13 cellular contexts compared by ENCODE assay signal in the genomic region with DNA sequence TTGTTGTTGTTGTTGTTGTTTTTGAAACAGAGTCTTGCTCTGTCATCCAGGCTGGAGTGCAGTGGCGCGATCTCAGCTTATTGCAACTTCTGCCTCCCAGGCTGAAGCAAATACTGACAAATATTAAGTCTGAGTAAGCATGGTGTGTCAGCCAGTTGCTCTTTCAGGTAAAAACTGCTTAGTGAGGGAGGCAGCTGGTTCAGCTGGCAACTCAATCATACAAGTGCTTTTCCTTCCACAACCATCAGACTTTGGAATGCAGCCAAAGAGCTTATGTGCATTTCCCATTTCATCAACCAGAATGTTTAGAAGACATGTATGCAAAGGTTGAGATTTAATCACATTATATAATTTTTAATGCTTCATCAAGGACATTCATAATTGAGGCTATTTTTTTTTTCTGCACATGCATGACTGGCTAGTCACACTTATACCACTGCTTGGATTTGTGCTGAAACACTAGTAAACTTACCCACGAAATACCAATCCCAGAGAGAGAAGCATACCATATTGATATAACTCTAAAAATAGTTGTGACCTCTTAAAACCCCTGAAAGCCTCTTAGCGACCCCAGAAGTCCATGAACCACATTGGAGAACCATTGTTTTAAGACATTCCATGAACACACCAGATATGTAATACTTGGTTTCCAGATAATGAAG. TPM values are rescaled to one million over a fixed set of nuclear protein-coding genes. Genes with fewer than 3 reads are reported as not detected.
DNase-seq lines count a peak whose midpoint lies in the region; ATAC-seq, FAIRE-seq and TF ChIP-seq lines count a peak whose summit lies in the region.
"Had no signal": no experiment of that assay in that cellular context is flagged by ENCODE, and none has a peak within 500 bp of the region (broad histone marks: within the 10 kb centered on the region; RNA-seq: fewer than 3 reads in every experiment).

No MANE protein-coding gene starts in this region.

- H3K36me3 ChIP-seq in BJ (ENCODE audit: control insufficient read depth, insufficient read depth, low read length) (no peaks in the 10 kb centered on the region; the same call in 1 of the 2 replicates), colonic mucosa (no peaks in the 10 kb centered on the region)

- peak; percentile 24 for DNase-seq in BJ (ENCODE audit: low read depth)
- peak; percentile 95 for DNase-seq in NCI-H1105 (lab: John Stamatoyannopoulos, UW)
- DNase-seq in RPMI7951 (ENCODE audit: low read depth), result peak; percentile 47
- no peak for DNase-seq in T-helper 9 cell
- no peak for DNase-seq in colonic mucosa
- DNase-seq: activated CD8-positive, alpha-beta memory T cell treated with anti-CD3 and anti-CD28 coated beads, Interleukin-2, amount 10 ng/mL, durations not matched to agents 7 days and 5 days; H9; immature natural killer cell had no signal

- no peak overlapping the region for H3K27ac ChIP-seq in colonic mucosa
- H3K27ac ChIP-seq: C4-2B had no signal

- intact Hi-C loops in colonic mucosa (cut with DNase I), result no loop called here

- H3K27me3 ChIP-seq in BJ (ENCODE audit: control insufficient read depth, insufficient read depth, low read length) (no peaks in the 10 kb centered on the region; the same call in 1 of the 2 replicates), colonic mucosa (no peaks in the 10 kb centered on the region)

- TF ChIP-seq CTCF in BJ (IDR thresholded peaks at IDR 0.05; ENCODE audit: insufficient read depth, low read depth, low read length) (no peak), colonic mucosa (IDR thresholded peaks at IDR 0.05) (no peak)

- H3K9ac ChIP-seq in colonic mucosa (ENCODE audit: low read depth in 2 of 2, low read length in 2 of 2), result no peak overlapping the region

- H3K9me3 ChIP-seq in colonic mucosa, result no peaks in the 10 kb centered on the region

- CTCF ChIA-PET in BJ (lab: Yijun Ruan, JAX), result interaction anchor here (0.6 to 1.4 kb wide), 2 partner anchors 9 to 1310 kb away, joined by 3 read pairs; no protein-coding TSS in a partner anchor

- POLR2A ChIA-PET in BJ (lab: Charles Lee), result no interaction called here

- H3K4me3 ChIP-seq in BJ (ENCODE audit: low read depth, low read length), result no peak overlapping the region
- no peak overlapping the region for H3K4me3 ChIP-seq in colonic mucosa

- peak; percentile 49 for FAIRE-seq in islet of Langerhans (lab: Jason Lieb, UNC)

- no peaks in the 10 kb centered on the region for H3K4me1 ChIP-seq in colonic mucosa

- ATAC-seq in GM18873 (IDR thresholded peaks at IDR 0.05; ENCODE audit: low FRiP score, unreplicated experiment) (no peak), GM18498 (IDR thresholded peaks at IDR 0.05; ENCODE audit: unreplicated experiment) (no peak)
- ATAC-seq: activated CD8-positive, alpha-beta memory T cell treated with anti-CD3 and anti-CD28 coated beads, Interleukin-2, amount 10 ng/mL, durations not matched to agents 7 days and 5 days had no signal

RNA-seq across cellular contexts. Expression of gene CLIC5, which starts 56.0 kb away (rescaled TPM):
- polyA plus RNA-seq in BJ (2011; rRNA removed), result not detected in 2 replicates
- not detected in 2 replicates for polyA minus RNA-seq in BJ (2011; rRNA and poly(A)+ RNA removed)
- total RNA-seq in RPMI7951 (2014; rRNA removed; shearing (Covaris generic)), result 0.10 TPM in 1 of 2 replicates, not detected in the other
- 10 to 100 TPM; 72.8 to 74.9 TPM for total RNA-seq in colonic mucosa
- total RNA-seq: SK-MEL-5 had no signal

Comparison
In these comparisons a context has a peak if more than half of its experiments do, and no peak if none do; other contexts are left out.
1. DNase-seq: peak in BJ (single experiment), NCI-H1105 (single experiment) and RPMI7951 (single experiment); none in T-helper 9 cell (single experiment) and colonic mucosa (single experiment).
2. RNA of gene CLIC5, which starts 56.0 kb away (total RNA-seq): 72.8 to 74.9 TPM in colonic mucosa; 0.10 TPM in RPMI7951; every median in the first group is over 10 times any median in the second.